Comparison of ENCODE assay signal across 1 cellular context in genomic region chr4:56990109-56990508, GRCh38.
TF ChIP-seq lines count a peak whose summit lies in the region.

No MANE protein-coding gene starts in this region.

TF ChIP-seq in HEK293, 187 proteins besides CTCF, POLR2A, EP300 and RAD21 (continued from another document):
- TF ChIP-seq, protein P1, sequence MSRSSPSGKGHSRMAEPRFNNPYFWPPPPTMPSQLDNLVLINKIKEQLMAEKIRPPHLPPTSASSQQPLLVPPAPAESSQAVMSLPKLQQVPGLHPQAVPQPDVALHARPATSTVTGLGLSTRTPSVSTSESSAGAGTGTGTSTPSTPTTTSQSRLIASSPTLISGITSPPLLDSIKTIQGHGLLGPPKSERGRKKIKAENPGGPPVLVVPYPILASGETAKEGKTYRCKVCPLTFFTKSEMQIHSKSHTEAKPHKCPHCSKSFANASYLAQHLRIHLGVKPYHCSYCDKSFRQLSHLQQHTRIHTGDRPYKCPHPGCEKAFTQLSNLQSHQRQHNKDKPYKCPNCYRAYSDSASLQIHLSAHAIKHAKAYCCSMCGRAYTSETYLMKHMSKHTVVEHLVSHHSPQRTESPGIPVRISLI (tag by site-specific recombination; IDR thresholded peaks at IDR 0.05): no peak
- TF ChIP-seq ZSCAN16 (tag by site-specific recombination; IDR thresholded peaks at IDR 0.05) (no peak), SALL2 (tag by site-specific recombination; IDR thresholded peaks at IDR 0.05; ENCODE audit: borderline replicate concordance) (no peak), ZNF366 (tag by site-specific recombination; conservative IDR thresholded peaks at IDR 0.05) (0 out of 2 replicates have a peak, but pooled peaks have one; percentile 26), ZNF555 (tag by site-specific recombination; conservative IDR thresholded peaks at IDR 0.05) (no peak), ZNF670 (tag by site-specific recombination; IDR thresholded peaks at IDR 0.05; ENCODE audit: low read depth) (no peak), ZNF692 (tag by site-specific recombination; IDR thresholded peaks at IDR 0.05) (no peak)
- TF ChIP-seq, protein P2, sequence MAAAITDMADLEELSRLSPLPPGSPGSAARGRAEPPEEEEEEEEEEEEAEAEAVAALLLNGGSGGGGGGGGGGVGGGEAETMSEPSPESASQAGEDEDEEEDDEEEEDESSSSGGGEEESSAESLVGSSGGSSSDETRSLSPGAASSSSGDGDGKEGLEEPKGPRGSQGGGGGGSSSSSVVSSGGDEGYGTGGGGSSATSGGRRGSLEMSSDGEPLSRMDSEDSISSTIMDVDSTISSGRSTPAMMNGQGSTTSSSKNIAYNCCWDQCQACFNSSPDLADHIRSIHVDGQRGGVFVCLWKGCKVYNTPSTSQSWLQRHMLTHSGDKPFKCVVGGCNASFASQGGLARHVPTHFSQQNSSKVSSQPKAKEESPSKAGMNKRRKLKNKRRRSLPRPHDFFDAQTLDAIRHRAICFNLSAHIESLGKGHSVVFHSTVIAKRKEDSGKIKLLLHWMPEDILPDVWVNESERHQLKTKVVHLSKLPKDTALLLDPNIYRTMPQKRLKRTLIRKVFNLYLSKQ (tag by site-specific recombination; IDR thresholded peaks at IDR 0.05; ENCODE audit: borderline replicate concordance): no peak
